In genomic region chr1:55278378-55278777, GRCh38 we compare ENCODE assay signal across 8 cellular contexts.
"Had no signal": no experiment of that assay in that cellular context is flagged by ENCODE, and none has a peak within 500 bp of the region (broad histone marks: within the 10 kb centered on the region; RNA-seq: fewer than 3 reads in every experiment).

No MANE protein-coding gene starts in this region.

- H3K27ac ChIP-seq: GM23248, HL-60 had no signal

- H3K36me3 ChIP-seq: HAP-1 had no signal

- H2AFZ ChIP-seq: GM23248 had no signal

- H3K9ac ChIP-seq: GM23248 had no signal

- H3K4me3 ChIP-seq: GM23248, HAP-1, K562 had no signal

- H3K9me3 ChIP-seq: HAP-1 had no signal

- ATAC-seq: K562 had no signal

- DNase-seq: GM23248, GOT3, H7, IMR-90, KG1 had no signal
